Comparison of ENCODE assay signal across 25 cellular contexts in the genomic region with DNA sequence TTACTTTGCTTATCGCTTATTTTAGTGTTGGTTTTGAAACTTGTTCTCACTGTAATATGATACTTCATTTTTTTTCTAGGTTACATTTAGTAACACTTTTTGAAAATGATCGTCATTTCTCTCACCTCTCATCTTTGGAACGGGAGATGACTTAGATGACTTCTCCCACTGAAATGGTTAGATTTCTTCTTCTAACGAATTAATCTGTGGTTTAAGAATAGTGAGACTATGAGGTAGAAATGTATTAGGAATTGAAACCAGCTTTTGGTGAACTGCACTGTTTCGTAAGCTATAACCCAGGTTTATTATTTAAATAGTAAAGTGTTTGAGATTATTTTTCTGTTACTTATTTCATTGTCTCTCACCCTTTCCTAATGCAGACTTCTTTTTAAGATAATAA.
DNase-seq lines count a peak whose midpoint lies in the region; FAIRE-seq and TF ChIP-seq lines count a peak whose summit lies in the region.
"Had no signal": no experiment of that assay in that cellular context is flagged by ENCODE, and none has a peak within 500 bp of the region (broad histone marks: within the 10 kb centered on the region; RNA-seq: fewer than 3 reads in every experiment).

No MANE protein-coding gene starts in this region.

- TF ChIP-seq CTCF in MM.1S (IDR thresholded peaks at IDR 0.05; ENCODE audit: low read length) (no peak), transverse colon (IDR thresholded peaks at IDR 0.05) (no peak)

- peak overlapping the region; percentile 51; the same call in 1 of the 2 replicates for H3K4me2 ChIP-seq in MM.1S (ENCODE audit: low read depth, low read length)
- H3K4me2 ChIP-seq: A549; BLaER1 treated with 17β-estradiol and CSF1 and Interleukin-3, amounts not matched to agents 10 nM and 100 nM had no signal

- in situ Hi-C loops in transverse colon (cut with MboI; ENCODE audit: low pct_ligation_motif_present in 1 of 4, low pct_unique_long_range_greater_than_20kb in 1 of 4, low sequenced_read_pairs in 3 of 4): no loop called here

- H3K27me3 ChIP-seq in MM.1S (replicated peaks; ENCODE audit: insufficient read depth, low read length) (no peaks in the 10 kb centered on the region), small intestine (ENCODE audit: control insufficient read depth in 2 of 2, insufficient read depth in 2 of 2, low read length in 2 of 2) (no peaks in the 10 kb centered on the region), H7 (ENCODE audit: control insufficient read depth, insufficient read depth, low read length) (no peaks in the 10 kb centered on the region), transverse colon (no peaks in the 10 kb centered on the region)
- H3K27me3 ChIP-seq: BE2C; BLaER1 treated with 17β-estradiol and CSF1 and Interleukin-3, amounts not matched to agents 10 nM and 100 nM had no signal

- H2AFZ ChIP-seq in MM.1S (ENCODE audit: low read length): no peak overlapping the region
- H2AFZ ChIP-seq: GM23248 had no signal

- no peaks in the 10 kb centered on the region for H3K36me3 ChIP-seq in MM.1S (replicated peaks; ENCODE audit: insufficient read depth, low read length)
- no peaks in the 10 kb centered on the region for H3K36me3 ChIP-seq in small intestine (ENCODE audit: control insufficient read depth in 2 of 2, insufficient read depth in 2 of 2, low read length in 2 of 2)
- H3K36me3 ChIP-seq in H7 (replicated peaks; ENCODE audit: control insufficient read depth, insufficient read depth, low read length): no peaks in the 10 kb centered on the region
- H3K36me3 ChIP-seq in transverse colon: no peaks in the 10 kb centered on the region
- H3K36me3 ChIP-seq: BE2C; BLaER1 treated with 17β-estradiol and CSF1 and Interleukin-3, amounts not matched to agents 10 nM and 100 nM had no signal

- H3F3A ChIP-seq in MM.1S (ENCODE audit: insufficient read depth, low read length): peaks cover 30% of the 10 kb centered on the region

- peak overlapping the region; percentile 41; the same call in 1 of the 2 replicates for H3K4me3 ChIP-seq in MM.1S (ENCODE audit: low read length)
- H3K4me3 ChIP-seq in small intestine (ENCODE audit: low read depth in 1 of 2, low read length in 2 of 2): no peak overlapping the region
- no peak overlapping the region for H3K4me3 ChIP-seq in H7 (ENCODE audit: insufficient read depth, low read depth, low read length)
- H3K4me3 ChIP-seq in transverse colon: no peak overlapping the region
- H3K4me3 ChIP-seq: A549; BLaER1 treated with 17β-estradiol and CSF1 and Interleukin-3, amounts not matched to agents 10 nM and 100 nM; GM12878; GM23248 had no signal

- DNase-seq in MM.1S: peak; percentile 80
- DNase-seq in RCC 7860 (ENCODE audit: low spot score): no peak
- no peak for DNase-seq in frontal cortex (ENCODE audit: low spot score in 2 of 2)
- no peak for DNase-seq in small intestine
- DNase-seq in H7: no peak
- no peak for DNase-seq in transverse colon
- DNase-seq in NAMALWA (ENCODE audit: low spot score): no peak
- DNase-seq: 8988T; ACHN; AML-193; BE2C; CD4-positive, alpha-beta T cell; CD8-positive, alpha-beta memory T cell; DMS 273 treated with DMSO at 0.1 percent for 48 hours; DMS79; EL; GDM1; GM23248; H9 had no signal

- FAIRE-seq in RCC 7860 (lab: Jason Lieb, UNC) (peak; percentile 42), frontal cortex (lab: Jason Lieb, UNC) (peak; percentile 84), small intestine (lab: Jason Lieb, UNC) (peak; percentile 85)
- FAIRE-seq: A549, D721Med, GM12878, GM19239, H1 had no signal

- H3K27ac ChIP-seq in MM.1S (ENCODE audit: low read length) (peak overlapping the region; percentile 96), small intestine (ENCODE audit: low read depth in 1 of 2, low read length in 1 of 2) (no peak overlapping the region), transverse colon (no peak overlapping the region)
- H3K27ac ChIP-seq: A549; BLaER1 treated with 17β-estradiol and CSF1 and Interleukin-3, amounts not matched to agents 10 nM and 100 nM; GM23248 had no signal

- H3K79me2 ChIP-seq in MM.1S (ENCODE audit: low read length): peaks cover 61% of the 10 kb centered on the region

- no peaks in the 10 kb centered on the region for H3K9me2 ChIP-seq in MM.1S (replicated peaks; ENCODE audit: insufficient read depth, low read length)

- 85 to 93% (median 85%) methylated on average over 5 of the region's 5 CpGs for WGBS in small intestine, 3 donors
- WGBS in transverse colon (ENCODE audit: low coverage in 1 of 2), 2 donors: 85 to 86% methylated on average over 5 of the region's 5 CpGs

- H3K9me3 ChIP-seq in MM.1S (replicated peaks; ENCODE audit: insufficient read depth, low read length) (no peaks in the 10 kb centered on the region), small intestine (ENCODE audit: control insufficient read depth, low read depth) (no peaks in the 10 kb centered on the region), transverse colon (no peaks in the 10 kb centered on the region)
- H3K9me3 ChIP-seq: A549; BE2C; BLaER1 treated with 17β-estradiol and CSF1 and Interleukin-3, amounts not matched to agents 10 nM and 100 nM had no signal

- peak overlapping the region; percentile 70 for H3K9ac ChIP-seq in MM.1S (ENCODE audit: low read length)
- H3K9ac ChIP-seq: BLaER1 treated with 17β-estradiol and CSF1 and Interleukin-3, amounts not matched to agents 10 nM and 100 nM; GM23248 had no signal

- TF ChIP-seq POLR2A in transverse colon (IDR thresholded peaks at IDR 0.05): no peak

- no peak for TF ChIP-seq EP300 in transverse colon (IDR thresholded peaks at IDR 0.05; ENCODE audit: low read depth)

- H3K4me1 ChIP-seq in MM.1S (ENCODE audit: low read length): peaks cover 11% of the 10 kb centered on the region
- H3K4me1 ChIP-seq in small intestine (ENCODE audit: control insufficient read depth in 2 of 2, insufficient read depth in 1 of 2, low read depth in 1 of 2, low read length in 1 of 2): no peaks in the 10 kb centered on the region
- no peaks in the 10 kb centered on the region for H3K4me1 ChIP-seq in transverse colon
- H3K4me1 ChIP-seq: A549; BE2C; BLaER1 treated with 17β-estradiol and CSF1 and Interleukin-3, amounts not matched to agents 10 nM and 100 nM had no signal

- no peaks in the 10 kb centered on the region for H4K20me1 ChIP-seq in MM.1S (ENCODE audit: insufficient read depth, low read length)
- H4K20me1 ChIP-seq: BLaER1 treated with 17β-estradiol and CSF1 and Interleukin-3, amounts not matched to agents 10 nM and 100 nM had no signal

- intact Hi-C loops in transverse colon (cut with DNase I; ENCODE audit: low total_unique reads): no loop called here
